Comparison of ENCODE assay signal across 18 cellular contexts in genomic region chr5:11390369-11390768, GRCh38.
DNase-seq lines count a peak whose midpoint lies in the region; ATAC-seq, FAIRE-seq and TF ChIP-seq lines count a peak whose summit lies in the region.
"Had no signal": no experiment of that assay in that cellular context is flagged by ENCODE, and none has a peak within 500 bp of the region (broad histone marks: within the 10 kb centered on the region; RNA-seq: fewer than 3 reads in every experiment).

No MANE protein-coding gene starts in this region.

- DNase-seq in HTR-8/SVneo (ENCODE audit: insufficient read length, low spot score) (peak; percentile 51), astrocyte of the spinal cord (ENCODE audit: low read depth, low spot score) (peak; percentile 49), medulla oblongata (ENCODE audit: extremely low spot score) (peak; percentile 65), vagina (ENCODE audit: extremely low spot score in 2 of 2) (no peak), NCI-H1105 (lab: John Stamatoyannopoulos, UW) (no peak)
- DNase-seq: dermis blood vessel endothelial cell, foreskin fibroblast, NCI-H2029, right cardiac atrium, testis had no signal

- peak overlapping the region; percentile 43 for H3K27ac ChIP-seq in ACC112 (ENCODE audit: low read depth, low read length)
- no peak overlapping the region for H3K27ac ChIP-seq in vagina
- H3K27ac ChIP-seq: hepatocyte, HL-60, testis had no signal

- intact Hi-C loops in vagina (cut with DNase I): no loop called here

- H3K79me2 ChIP-seq in ACC112 (ENCODE audit: control insufficient read depth, insufficient read depth, low read length, unreplicated experiment): no peaks in the 10 kb centered on the region
- H3K79me2 ChIP-seq: hepatocyte had no signal

- peak overlapping the region; percentile 8; the same call in 1 of the 2 replicates for H3K4me3 ChIP-seq in ACC112 (ENCODE audit: low read depth, low read length)
- H3K4me3 ChIP-seq in astrocyte of the spinal cord (ENCODE audit: low read depth, low read length): no peak overlapping the region
- no peak overlapping the region for H3K4me3 ChIP-seq in vagina
- H3K4me3 ChIP-seq: hepatocyte, testis had no signal

- no peak for TF ChIP-seq POLR2A in vagina (IDR thresholded peaks at IDR 0.05)

- H2AFZ ChIP-seq in ACC112 (ENCODE audit: low read length, unreplicated experiment): no peak overlapping the region
- H2AFZ ChIP-seq: hepatocyte had no signal

- H3K4me1 ChIP-seq in ACC112 (ENCODE audit: control insufficient read depth, insufficient read depth, low read length, unreplicated experiment) (peaks cover 22% of the 10 kb centered on the region), vagina (peaks cover 3% of the 10 kb centered on the region)

- in situ Hi-C loops in astrocyte of the spinal cord (cut with HindIII; ENCODE audit: low sequenced_read_pairs): no loop called here

- peaks cover 7% of the 10 kb centered on the region for H3K27me3 ChIP-seq in ACC112 (ENCODE audit: insufficient read depth, low read length)
- H3K27me3 ChIP-seq in vagina: no peaks in the 10 kb centered on the region
- H3K27me3 ChIP-seq: testis had no signal

- no peak for FAIRE-seq in HTR-8/SVneo (lab: Jason Lieb, UNC)
- FAIRE-seq: endothelial cell of umbilical vein, RCC 7860 had no signal

- H3K36me3 ChIP-seq in ACC112 (ENCODE audit: insufficient read depth, low read length) (no peaks in the 10 kb centered on the region), vagina (no peaks in the 10 kb centered on the region)

- H3K9me3 ChIP-seq in vagina: no peaks in the 10 kb centered on the region
- H3K9me3 ChIP-seq: testis had no signal

- ATAC-seq in GM21381 (IDR thresholded peaks at IDR 0.05; ENCODE audit: unreplicated experiment) (no peak), GM21717 (IDR thresholded peaks at IDR 0.05; ENCODE audit: unreplicated experiment) (no peak)
- ATAC-seq: activated naive CD4-positive, alpha-beta T cell treated with anti-CD3 and anti-CD28 coated beads, Interleukin-2, amount 50 U/mL, for 72 hours; right cardiac atrium had no signal

- TF ChIP-seq CTCF in astrocyte of the spinal cord (IDR thresholded peaks at IDR 0.05; ENCODE audit: low read depth, low read length) (no peak), vagina (IDR thresholded peaks at IDR 0.05) (no peak)

Comparison
In these comparisons a context has a peak if more than half of its experiments do, and no peak if none do; other contexts are left out.
1. DNase-seq: peak in HTR-8/SVneo (single experiment), astrocyte of the spinal cord (single experiment) and medulla oblongata (single experiment); none in vagina (0 of 2) and NCI-H1105 (single experiment).